In the genomic region with DNA sequence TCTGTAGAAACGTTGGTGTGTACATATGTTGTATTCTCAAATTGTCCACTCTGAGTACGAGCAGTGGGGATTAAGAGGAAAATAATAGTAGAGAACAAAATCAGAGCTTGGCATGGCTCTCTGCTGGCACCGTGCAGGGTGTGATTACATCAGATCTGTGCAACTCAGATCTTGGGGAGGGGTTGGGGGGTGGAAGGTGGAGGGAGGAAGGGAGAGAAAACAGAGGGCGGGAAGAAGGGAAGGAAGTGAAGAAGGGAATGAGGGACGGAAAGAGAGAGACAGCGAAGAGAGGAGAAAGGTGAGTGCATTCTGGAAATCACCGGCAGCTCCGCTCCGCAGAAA, we compare ENCODE assay signal across 11 cellular contexts. TPM values are rescaled to one million over a fixed set of nuclear protein-coding genes. Genes with fewer than 3 reads are reported as not detected.
DNase-seq lines count a peak whose midpoint lies in the region; ATAC-seq and TF ChIP-seq lines count a peak whose summit lies in the region.
"Had no signal": no experiment of that assay in that cellular context is flagged by ENCODE, and none has a peak within 500 bp of the region (broad histone marks: within the 10 kb centered on the region; RNA-seq: fewer than 3 reads in every experiment).

No MANE protein-coding gene starts in this region.

- H3K4me2 ChIP-seq in parathyroid adenoma (ENCODE audit: low read length), result no peak overlapping the region

- H3K27ac ChIP-seq in RWPE1 (peak overlapping the region; percentile 57), left ventricle myocardium inferior (replicated peaks) (no peak overlapping the region), parathyroid adenoma (no peak overlapping the region)
- no peak overlapping the region for H3K27ac ChIP-seq in CD8-positive, alpha-beta memory T cell (ENCODE audit: low read depth, low read length)

- DNase-seq in RWPE1 (ENCODE audit: low spot score) (no peak), left ventricle myocardium inferior (no peak), NCI-H2196 (lab: John Stamatoyannopoulos, UW; ENCODE audit: unreplicated experiment) (no peak)
- DNase-seq in CD8-positive, alpha-beta memory T cell, result no peak
- no peak for DNase-seq in activated CD8-positive, alpha-beta memory T cell treated with anti-CD3 and anti-CD28 coated beads, Interleukin-2, amount 10 ng/mL, durations not matched to agents 7 days and 5 days
- DNase-seq: activated CD8-positive, alpha-beta memory T cell treated with anti-CD3 and anti-CD28 coated beads, Interleukin-2, amount 50 U/mL, for 4 hours; KG1; nucleus accumbens had no signal

- intact Hi-C loops in left ventricle myocardium inferior (cut with micrococcal nuclease), result no loop called here

- H3K36me3 Mint-ChIP-seq in CD8-positive, alpha-beta memory T cell, result no peaks in the 10 kb centered on the region
- H3K36me3 Mint-ChIP-seq in activated CD8-positive, alpha-beta memory T cell treated with anti-CD3 and anti-CD28 coated beads, Interleukin-2, amount 10 ng/mL, durations not matched to agents 7 days and 5 days, result peaks cover 3% of the 10 kb centered on the region

- POLR2A ChIA-PET in RWPE1 (lab: Yijun Ruan, JAX; ENCODE audit: low non-redundant PET), result no interaction called here
- POLR2A ChIA-PET in CD8-positive, alpha-beta memory T cell (lab: Charles Lee), result interaction anchor here (0.6 kb wide), 1 partner anchor 21 kb away, joined by 3 read pairs; no protein-coding TSS in a partner anchor

- H3K4me1 ChIP-seq in ES-I3 (ENCODE audit: insufficient read depth, low read length), result no peaks in the 10 kb centered on the region
- H3K4me1 ChIP-seq in left ventricle myocardium inferior, result peaks cover 6% of the 10 kb centered on the region
- H3K4me1 ChIP-seq in parathyroid adenoma, result no peaks in the 10 kb centered on the region
- no peaks in the 10 kb centered on the region for H3K4me1 ChIP-seq in CD8-positive, alpha-beta memory T cell (ENCODE audit: insufficient read depth, low read length)

- peaks cover 29 to 52% of the 10 kb centered on the region in 2 donors for H3K27me3 Mint-ChIP-seq in CD8-positive, alpha-beta memory T cell
- H3K27me3 Mint-ChIP-seq in activated CD8-positive, alpha-beta memory T cell treated with anti-CD3 and anti-CD28 coated beads, Interleukin-2, amount 10 ng/mL, durations not matched to agents 7 days and 5 days, result peaks cover 47% of the 10 kb centered on the region

- H3K36me3 ChIP-seq in ES-I3 (ENCODE audit: insufficient read depth, low read length) (no peaks in the 10 kb centered on the region), left ventricle myocardium inferior (no peaks in the 10 kb centered on the region), parathyroid adenoma (ENCODE audit: control insufficient read depth, insufficient read depth, low read length) (no peaks in the 10 kb centered on the region)
- H3K36me3 ChIP-seq in CD8-positive, alpha-beta memory T cell (ENCODE audit: insufficient read depth, low read length), result no peaks in the 10 kb centered on the region

- H3K27me3 ChIP-seq in left ventricle myocardium inferior (ENCODE audit: low read depth) (peaks cover 51% of the 10 kb centered on the region), parathyroid adenoma (ENCODE audit: control insufficient read depth, insufficient read depth, low read length) (no peaks in the 10 kb centered on the region)
- H3K27me3 ChIP-seq in CD8-positive, alpha-beta memory T cell (ENCODE audit: insufficient read depth, low read length, poor library complexity, severe bottlenecking), result peaks cover 5% of the 10 kb centered on the region

- no peak for TF ChIP-seq CTCF in RWPE1 (conservative IDR thresholded peaks at IDR 0.05; ENCODE audit: low read depth)
- no peak for TF ChIP-seq CTCF in left ventricle myocardium inferior (IDR thresholded peaks at IDR 0.05; ENCODE audit: borderline replicate concordance)
- TF ChIP-seq CTCF in parathyroid adenoma (IDR thresholded peaks at IDR 0.05), result no peak

- peaks cover 6 to 20% (median 14%) of the 10 kb centered on the region in 5 donors for H3K9me3 Mint-ChIP-seq in CD8-positive, alpha-beta memory T cell
- H3K9me3 Mint-ChIP-seq in activated CD8-positive, alpha-beta memory T cell treated with anti-CD3 and anti-CD28 coated beads, Interleukin-2, amount 10 ng/mL, durations not matched to agents 7 days and 5 days (ENCODE audit: low read depth), result no peaks in the 10 kb centered on the region

- H3K4me3 Mint-ChIP-seq in CD8-positive, alpha-beta memory T cell, result peak overlapping the region in 3 of 7 donors; percentile 5 to 27 (median 18)
- no peak overlapping the region for H3K4me3 Mint-ChIP-seq in activated CD8-positive, alpha-beta memory T cell treated with anti-CD3 and anti-CD28 coated beads, Interleukin-2, amount 10 ng/mL, durations not matched to agents 7 days and 5 days

- ATAC-seq in HG02973 (IDR thresholded peaks at IDR 0.05; ENCODE audit: unreplicated experiment), result no peak
- ATAC-seq in activated CD8-positive, alpha-beta memory T cell treated with anti-CD3 and anti-CD28 coated beads, Interleukin-2, amount 10 ng/mL, durations not matched to agents 7 days and 5 days, result no peak

- H3K9ac ChIP-seq in ES-I3 (ENCODE audit: low read depth, low read length), result peak overlapping the region; percentile 78
- H3K9ac ChIP-seq in parathyroid adenoma, result no peak overlapping the region

- H3K4me1 Mint-ChIP-seq in CD8-positive, alpha-beta memory T cell, result peaks cover 2 to 12% (median 12%) of the 10 kb centered on the region in 3 donors
- no peaks in the 10 kb centered on the region for H3K4me1 Mint-ChIP-seq in activated CD8-positive, alpha-beta memory T cell treated with anti-CD3 and anti-CD28 coated beads, Interleukin-2, amount 10 ng/mL, durations not matched to agents 7 days and 5 days

- H2AFZ ChIP-seq in parathyroid adenoma, result peak overlapping the region; percentile 74

- CTCF ChIA-PET in RWPE1 (lab: Yijun Ruan, JAX), result no interaction called here
- CTCF ChIA-PET in CD8-positive, alpha-beta memory T cell (lab: Charles Lee), result no interaction called here
- CTCF ChIA-PET in activated CD8-positive, alpha-beta memory T cell treated with anti-CD3 and anti-CD28 coated beads, Interleukin-2, amount 10 ng/mL, durations not matched to agents 7 days and 5 days (lab: Charles Lee), result no interaction called here

- H3K4me3 ChIP-seq in left ventricle myocardium inferior, result peak overlapping the region; percentile 56
- H3K4me3 ChIP-seq in parathyroid adenoma (ENCODE audit: low read depth, low read length), result no peak overlapping the region
- no peak overlapping the region for H3K4me3 ChIP-seq in CD8-positive, alpha-beta memory T cell (ENCODE audit: low read length)

- no peaks in the 10 kb centered on the region for H3K9me3 ChIP-seq in ES-I3 (ENCODE audit: control insufficient read depth, insufficient read depth, low read length)
- peaks cover 33% of the 10 kb centered on the region for H3K9me3 ChIP-seq in left ventricle myocardium inferior (replicated peaks)
- no peaks in the 10 kb centered on the region for H3K9me3 ChIP-seq in parathyroid adenoma (ENCODE audit: control insufficient read depth, low read length)
- H3K9me3 ChIP-seq in CD8-positive, alpha-beta memory T cell (ENCODE audit: low read length), result no peaks in the 10 kb centered on the region

- H3K27ac Mint-ChIP-seq in CD8-positive, alpha-beta memory T cell, result no peak overlapping the region
- no peak overlapping the region for H3K27ac Mint-ChIP-seq in activated CD8-positive, alpha-beta memory T cell treated with anti-CD3 and anti-CD28 coated beads, Interleukin-2, amount 10 ng/mL, durations not matched to agents 7 days and 5 days

- H3K79me2 ChIP-seq in parathyroid adenoma, result no peaks in the 10 kb centered on the region

RNA-seq across cellular contexts. Expression of gene ADAMTS17, which starts 30.9 kb away (rescaled TPM):
- 0.99 TPM for total RNA-seq in left ventricle myocardium inferior
- total RNA-seq in CD8-positive, alpha-beta memory T cell, result 1 to 10 TPM; 1.2 to 1.9 TPM
- polyA plus RNA-seq in CD8-positive, alpha-beta memory T cell, result 2.3 TPM
- 1 to 10 TPM; 1.6 to 1.9 TPM for total RNA-seq in activated CD8-positive, alpha-beta memory T cell treated with anti-CD3 and anti-CD28 coated beads, Interleukin-2, amount 10 ng/mL, durations not matched to agents 7 days and 5 days
